In the genomic region with DNA sequence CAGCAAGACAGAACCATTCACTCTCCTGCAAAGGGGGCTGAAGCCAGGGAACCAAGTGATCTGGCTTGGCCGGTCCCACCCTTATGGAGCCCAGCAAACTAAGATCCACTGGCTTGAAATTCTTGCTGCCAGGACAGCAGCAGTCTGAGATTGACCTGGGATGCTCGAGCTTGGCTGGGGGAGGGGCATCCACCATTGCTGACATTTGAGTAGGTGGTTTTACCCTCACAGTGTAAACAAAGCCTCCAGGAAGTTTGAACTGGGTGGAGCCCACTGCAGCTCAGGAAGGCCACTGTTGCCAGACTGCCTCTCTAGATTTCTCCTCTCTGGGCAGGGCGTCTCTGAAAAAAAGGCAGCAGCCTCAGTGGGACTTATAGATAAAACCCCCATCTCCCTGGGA, we compare ENCODE assay signal across 13 cellular contexts.
DNase-seq lines count a peak whose midpoint lies in the region; ATAC-seq lines count a peak whose summit lies in the region.
"Had no signal": no experiment of that assay in that cellular context is flagged by ENCODE, and none has a peak within 500 bp of the region (broad histone marks: within the 10 kb centered on the region; RNA-seq: fewer than 3 reads in every experiment).

No MANE protein-coding gene starts in this region.

- peak overlapping the region; percentile 23 for H3K27ac ChIP-seq in CD4-positive, CD25-positive, alpha-beta regulatory T cell (ENCODE audit: insufficient read depth, low read length, poor library complexity, severe bottlenecking)
- H3K27ac ChIP-seq in iPS-18a (ENCODE audit: low read length): no peak overlapping the region
- H3K27ac ChIP-seq: gastroesophageal sphincter, tibial nerve had no signal

- peak overlapping the region; percentile 62 for H3K4me3 ChIP-seq in CD4-positive, CD25-positive, alpha-beta regulatory T cell (ENCODE audit: low read depth, low read length)
- peak overlapping the region; percentile 13 for H3K4me3 ChIP-seq in iPS-18a (ENCODE audit: low read length)
- H3K4me3 ChIP-seq: gastroesophageal sphincter, tibial nerve had no signal

- H3K9me3 ChIP-seq in CD4-positive, CD25-positive, alpha-beta regulatory T cell (ENCODE audit: control insufficient read depth in 2 of 2, low read length in 2 of 2): peaks cover 15 to 16% of the 10 kb centered on the region in 2 experiments
- H3K9me3 ChIP-seq in iPS-18a (ENCODE audit: control insufficient read depth, low read depth, low read length): no peaks in the 10 kb centered on the region
- H3K9me3 ChIP-seq: gastroesophageal sphincter had no signal

- peaks cover 24% of the 10 kb centered on the region for H3K36me3 Mint-ChIP-seq in CD4-positive, CD25-positive, alpha-beta regulatory T cell

- H3K4me1 ChIP-seq in CD4-positive, CD25-positive, alpha-beta regulatory T cell (ENCODE audit: control insufficient read depth, insufficient read depth, low read length, poor library complexity, severe bottlenecking): peaks cover 21% of the 10 kb centered on the region
- peaks cover 4% of the 10 kb centered on the region for H3K4me1 ChIP-seq in iPS-18a (ENCODE audit: control insufficient read depth, low read depth, low read length)
- H3K4me1 ChIP-seq: gastroesophageal sphincter, tibial nerve had no signal

- H3K4me1 Mint-ChIP-seq in CD4-positive, CD25-positive, alpha-beta regulatory T cell: peaks cover 6 to 55% (median 26%) of the 10 kb centered on the region in 4 donors

- peak overlapping the region; percentile 44 to 78 (median 58) for H3K4me3 Mint-ChIP-seq in CD4-positive, CD25-positive, alpha-beta regulatory T cell

- ATAC-seq in CD4-positive, CD25-positive, alpha-beta regulatory T cell (ENCODE audit: low read depth in 2 of 2): peak; percentile 34 to 37
- no peak for ATAC-seq in GM18517 (IDR thresholded peaks at IDR 0.05; ENCODE audit: unreplicated experiment)
- ATAC-seq: gastroesophageal sphincter had no signal

- no peaks in the 10 kb centered on the region for H3K36me3 ChIP-seq in CD4-positive, CD25-positive, alpha-beta regulatory T cell (ENCODE audit: control insufficient read depth, insufficient read depth, low read length)
- H3K36me3 ChIP-seq in iPS-18a (ENCODE audit: control insufficient read depth, low read depth, low read length): no peaks in the 10 kb centered on the region
- H3K36me3 ChIP-seq: gastroesophageal sphincter, tibial nerve had no signal

- H3K27me3 Mint-ChIP-seq in CD4-positive, CD25-positive, alpha-beta regulatory T cell: no peaks in the 10 kb centered on the region

- peak overlapping the region; percentile 74 to 88 (median 85) for H3K27ac Mint-ChIP-seq in CD4-positive, CD25-positive, alpha-beta regulatory T cell

- H3K9me3 Mint-ChIP-seq in CD4-positive, CD25-positive, alpha-beta regulatory T cell: peaks cover 3 to 48% (median 19%) of the 10 kb centered on the region in 7 donors

- peak in 2 of 3 donors; percentile 28 to 81 for DNase-seq in CD4-positive, CD25-positive, alpha-beta regulatory T cell
- DNase-seq in ELF-1 (ENCODE audit: low read depth, low spot score) (peak; percentile 87), SW480 (ENCODE audit: low spot score) (peak; percentile 23), D341Med (ENCODE audit: low spot score) (no peak), anterior cingulate cortex (lab: John Stamatoyannopoulos, UW) (no peak), SIG-M5 treated with dmso at 0.1 percent for 504 hours (lab: John Stamatoyannopoulos, UW; ENCODE audit: unreplicated experiment) (no peak)
- DNase-seq: dermis blood vessel endothelial cell, DMS 273 treated with DMSO at 0.1 percent for 48 hours, NCI-H146 had no signal

- no peaks in the 10 kb centered on the region for H3K27me3 ChIP-seq in CD4-positive, CD25-positive, alpha-beta regulatory T cell (ENCODE audit: control insufficient read depth, insufficient read depth, low read length)
- H3K27me3 ChIP-seq in iPS-18a (ENCODE audit: control insufficient read depth, insufficient read depth, low read length): no peaks in the 10 kb centered on the region
- H3K27me3 ChIP-seq: gastroesophageal sphincter, tibial nerve had no signal

- H3K9ac ChIP-seq in iPS-18a (ENCODE audit: low read length): no peak overlapping the region

Comparison
In these comparisons a context has a peak if more than half of its experiments do, and no peak if none do; other contexts are left out.
1. DNase-seq: peak in CD4-positive, CD25-positive, alpha-beta regulatory T cell (2 of 3), ELF-1 (single experiment) and SW480 (single experiment); none in D341Med (single experiment), anterior cingulate cortex (0 of 58) and SIG-M5 treated with dmso at 0.1 percent for 504 hours (single experiment).